ENCODE assay signal across 1 cellular context in genomic region chr9:123423036-123423640, GRCh38.
TF ChIP-seq lines count a peak whose summit lies in the region.

No MANE protein-coding gene starts in this region.

TF ChIP-seq in GM23338, 12 proteins besides CTCF, POLR2A, EP300 and RAD21 (continued from another document):
- TF ChIP-seq ZNF462 (CRISPR knock-in tag; IDR thresholded peaks at IDR 0.05) (no peak), EZH2phosphoT487 (IDR thresholded peaks at IDR 0.05; ENCODE audit: unreplicated experiment) (no peak), JUNB (IDR thresholded peaks at IDR 0.05; ENCODE audit: unreplicated experiment) (no peak), ZNF331 (CRISPR knock-in tag; IDR thresholded peaks at IDR 0.05; ENCODE audit: low read depth) (no peak), NANOG (IDR thresholded peaks at IDR 0.05; ENCODE audit: borderline replicate concordance) (no peak), REST (IDR thresholded peaks at IDR 0.05; ENCODE audit: unreplicated experiment) (no peak), ETS1 (IDR thresholded peaks at IDR 0.05) (no peak), POLR2AphosphoS5 (IDR thresholded peaks at IDR 0.05; ENCODE audit: low read depth) (no peak), EZH2 (IDR thresholded peaks at IDR 0.05; ENCODE audit: low read depth, unreplicated experiment) (no peak), CREB1 (CRISPR knock-in tag; IDR thresholded peaks at IDR 0.05; ENCODE audit: low read depth) (no peak)
